1 cellular context compared by ENCODE assay signal in the genomic region with DNA sequence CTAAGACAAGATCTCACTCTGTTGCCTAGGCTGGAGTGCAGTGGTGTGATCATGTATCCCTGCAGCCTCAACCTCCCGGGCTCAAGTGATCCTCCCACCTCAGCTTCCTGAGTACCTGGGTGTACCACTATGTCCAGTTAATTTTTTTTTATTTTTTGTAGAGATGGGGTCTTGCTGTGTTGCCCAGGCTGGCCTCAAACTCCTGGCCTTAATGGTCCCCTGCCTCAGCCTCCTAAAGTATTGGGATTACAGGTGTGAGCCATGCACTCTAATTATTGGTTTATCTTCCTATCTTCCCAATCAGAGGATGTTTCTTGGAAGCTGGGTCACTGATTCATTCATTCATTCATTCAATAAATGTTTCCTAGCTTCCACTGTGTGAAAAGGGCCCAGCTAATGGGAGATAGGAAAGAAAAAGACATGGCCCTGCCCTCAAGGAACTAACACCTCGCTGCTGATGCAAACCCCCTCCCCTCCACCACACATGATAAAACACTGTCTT.
TF ChIP-seq lines count a peak whose summit lies in the region.

No MANE protein-coding gene starts in this region.

TF ChIP-seq in GM12878, 131 proteins besides CTCF, POLR2A, EP300 and RAD21:
- no peak for TF ChIP-seq FOXK2 (IDR thresholded peaks at IDR 0.05)
- TF ChIP-seq KAT2A (conservative IDR thresholded peaks at IDR 0.05; ENCODE audit: control insufficient read depth, low read depth, low read length), result no peak
- TF ChIP-seq BCL11A (IDR thresholded peaks at IDR 0.05; ENCODE audit: low read depth, low read length), result no peak
- no peak for TF ChIP-seq CHD2 (IDR thresholded peaks at IDR 0.05; ENCODE audit: borderline replicate concordance, low read depth, low read length)
- TF ChIP-seq BACH1 (IDR thresholded peaks at IDR 0.05; ENCODE audit: borderline replicate concordance), result no peak
- TF ChIP-seq FOS (IDR thresholded peaks at IDR 0.05; ENCODE audit: borderline replicate concordance, extremely low read depth, insufficient read length), result no peak
- no peak for TF ChIP-seq TCF3 (IDR thresholded peaks at IDR 0.05; ENCODE audit: borderline replicate concordance, insufficient read depth, low read depth, low read length)
- TF ChIP-seq, protein P1, sequence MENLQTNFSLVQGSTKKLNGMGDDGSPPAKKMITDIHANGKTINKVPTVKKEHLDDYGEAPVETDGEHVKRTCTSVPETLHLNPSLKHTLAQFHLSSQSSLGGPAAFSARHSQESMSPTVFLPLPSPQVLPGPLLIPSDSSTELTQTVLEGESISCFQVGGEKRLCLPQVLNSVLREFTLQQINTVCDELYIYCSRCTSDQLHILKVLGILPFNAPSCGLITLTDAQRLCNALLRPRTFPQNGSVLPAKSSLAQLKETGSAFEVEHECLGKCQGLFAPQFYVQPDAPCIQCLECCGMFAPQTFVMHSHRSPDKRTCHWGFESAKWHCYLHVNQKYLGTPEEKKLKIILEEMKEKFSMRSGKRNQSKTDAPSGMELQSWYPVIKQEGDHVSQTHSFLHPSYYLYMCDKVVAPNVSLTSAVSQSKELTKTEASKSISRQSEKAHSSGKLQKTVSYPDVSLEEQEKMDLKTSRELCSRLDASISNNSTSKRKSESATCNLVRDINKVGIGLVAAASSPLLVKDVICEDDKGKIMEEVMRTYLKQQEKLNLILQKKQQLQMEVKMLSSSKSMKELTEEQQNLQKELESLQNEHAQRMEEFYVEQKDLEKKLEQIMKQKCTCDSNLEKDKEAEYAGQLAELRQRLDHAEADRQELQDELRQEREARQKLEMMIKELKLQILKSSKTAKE (IDR thresholded peaks at IDR 0.05; ENCODE audit: low read depth, poor library complexity, severe bottlenecking), result no peak
- no peak for TF ChIP-seq GABPA (IDR thresholded peaks at IDR 0.05; ENCODE audit: low read depth)
